Comparison of ENCODE assay signal across 1 cellular context in the genomic region with DNA sequence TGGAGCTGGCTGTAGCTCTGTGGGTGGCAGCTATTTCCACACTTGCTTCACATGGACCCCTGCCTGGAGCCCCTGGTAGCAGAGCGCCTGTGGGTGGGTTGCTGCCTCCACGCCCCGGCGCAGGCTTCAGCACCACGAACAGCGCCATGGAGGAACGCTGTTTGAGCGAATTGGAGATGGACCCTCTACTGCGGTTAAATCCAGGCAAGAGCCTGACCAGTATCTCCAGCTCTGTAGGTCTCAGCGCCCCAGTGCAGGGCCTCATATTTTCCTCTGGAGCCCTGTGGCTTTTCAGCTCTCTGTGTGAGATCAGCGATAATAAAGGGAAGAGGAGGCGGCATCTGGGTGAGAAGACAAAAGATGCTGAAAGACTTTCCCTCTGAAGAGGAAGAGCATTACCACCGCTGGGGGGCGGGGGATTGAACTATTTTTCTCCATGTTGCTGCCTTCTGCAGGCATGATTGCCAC.
TF ChIP-seq lines count a peak whose summit lies in the region.

No MANE protein-coding gene starts in this region.

TF ChIP-seq in GM12878, 131 proteins besides CTCF, POLR2A, EP300 and RAD21:
- TF ChIP-seq, protein P1, sequence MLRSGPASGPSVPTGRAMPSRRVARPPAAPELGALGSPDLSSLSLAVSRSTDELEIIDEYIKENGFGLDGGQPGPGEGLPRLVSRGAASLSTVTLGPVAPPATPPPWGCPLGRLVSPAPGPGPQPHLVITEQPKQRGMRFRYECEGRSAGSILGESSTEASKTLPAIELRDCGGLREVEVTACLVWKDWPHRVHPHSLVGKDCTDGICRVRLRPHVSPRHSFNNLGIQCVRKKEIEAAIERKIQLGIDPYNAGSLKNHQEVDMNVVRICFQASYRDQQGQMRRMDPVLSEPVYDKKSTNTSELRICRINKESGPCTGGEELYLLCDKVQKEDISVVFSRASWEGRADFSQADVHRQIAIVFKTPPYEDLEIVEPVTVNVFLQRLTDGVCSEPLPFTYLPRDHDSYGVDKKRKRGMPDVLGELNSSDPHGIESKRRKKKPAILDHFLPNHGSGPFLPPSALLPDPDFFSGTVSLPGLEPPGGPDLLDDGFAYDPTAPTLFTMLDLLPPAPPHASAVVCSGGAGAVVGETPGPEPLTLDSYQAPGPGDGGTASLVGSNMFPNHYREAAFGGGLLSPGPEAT (IDR thresholded peaks at IDR 0.05; ENCODE audit: low read depth) = no peak
- TF ChIP-seq, protein P2, sequence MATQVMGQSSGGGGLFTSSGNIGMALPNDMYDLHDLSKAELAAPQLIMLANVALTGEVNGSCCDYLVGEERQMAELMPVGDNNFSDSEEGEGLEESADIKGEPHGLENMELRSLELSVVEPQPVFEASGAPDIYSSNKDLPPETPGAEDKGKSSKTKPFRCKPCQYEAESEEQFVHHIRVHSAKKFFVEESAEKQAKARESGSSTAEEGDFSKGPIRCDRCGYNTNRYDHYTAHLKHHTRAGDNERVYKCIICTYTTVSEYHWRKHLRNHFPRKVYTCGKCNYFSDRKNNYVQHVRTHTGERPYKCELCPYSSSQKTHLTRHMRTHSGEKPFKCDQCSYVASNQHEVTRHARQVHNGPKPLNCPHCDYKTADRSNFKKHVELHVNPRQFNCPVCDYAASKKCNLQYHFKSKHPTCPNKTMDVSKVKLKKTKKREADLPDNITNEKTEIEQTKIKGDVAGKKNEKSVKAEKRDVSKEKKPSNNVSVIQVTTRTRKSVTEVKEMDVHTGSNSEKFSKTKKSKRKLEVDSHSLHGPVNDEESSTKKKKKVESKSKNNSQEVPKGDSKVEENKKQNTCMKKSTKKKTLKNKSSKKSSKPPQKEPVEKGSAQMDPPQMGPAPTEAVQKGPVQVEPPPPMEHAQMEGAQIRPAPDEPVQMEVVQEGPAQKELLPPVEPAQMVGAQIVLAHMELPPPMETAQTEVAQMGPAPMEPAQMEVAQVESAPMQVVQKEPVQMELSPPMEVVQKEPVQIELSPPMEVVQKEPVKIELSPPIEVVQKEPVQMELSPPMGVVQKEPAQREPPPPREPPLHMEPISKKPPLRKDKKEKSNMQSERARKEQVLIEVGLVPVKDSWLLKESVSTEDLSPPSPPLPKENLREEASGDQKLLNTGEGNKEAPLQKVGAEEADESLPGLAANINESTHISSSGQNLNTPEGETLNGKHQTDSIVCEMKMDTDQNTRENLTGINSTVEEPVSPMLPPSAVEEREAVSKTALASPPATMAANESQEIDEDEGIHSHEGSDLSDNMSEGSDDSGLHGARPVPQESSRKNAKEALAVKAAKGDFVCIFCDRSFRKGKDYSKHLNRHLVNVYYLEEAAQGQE (IDR thresholded peaks at IDR 0.05; ENCODE audit: low read depth, low read length) = peak; percentile 88
